In genomic region chr13:46778095-46778494, GRCh38 we compare ENCODE assay signal across 19 cellular contexts.
"Had no signal": no experiment of that assay in that cellular context is flagged by ENCODE, and none has a peak within 500 bp of the region (broad histone marks: within the 10 kb centered on the region; RNA-seq: fewer than 3 reads in every experiment).

No MANE protein-coding gene starts in this region.

- H3K27me3 Mint-ChIP-seq: activated CD4-positive, alpha-beta memory T cell treated with anti-CD3 and anti-CD28 coated beads for 36 hours; activated CD4-positive, alpha-beta T cell treated with anti-CD3 and anti-CD28 coated beads for 36 hours; activated naive CD8-positive, alpha-beta T cell treated with anti-CD3 and anti-CD28 coated beads, Interleukin-2, amount 10 ng/mL, durations not matched to agents 7 days and 5 days; activated T-helper 17 cell treated with anti-CD3 and anti-CD28 coated beads, Interleukin-2, amount 50 U/mL, for 72 hours had no signal

- H3K4me3 ChIP-seq: dorsolateral prefrontal cortex, lower lobe of right lung, spleen had no signal

- H3K27me3 ChIP-seq: dorsolateral prefrontal cortex, foreskin keratinocyte, spleen had no signal

- H3K27ac Mint-ChIP-seq: activated CD4-positive, alpha-beta memory T cell treated with anti-CD3 and anti-CD28 coated beads for 36 hours; activated CD4-positive, alpha-beta T cell treated with anti-CD3 and anti-CD28 coated beads for 36 hours; activated naive CD8-positive, alpha-beta T cell treated with anti-CD3 and anti-CD28 coated beads, Interleukin-2, amount 10 ng/mL, durations not matched to agents 7 days and 5 days; activated T-helper 17 cell treated with anti-CD3 and anti-CD28 coated beads, Interleukin-2, amount 50 U/mL, for 72 hours; nephron; T-helper 1 cell treated with Interleukin-12 subunit alpha and Interleukin-12 subunit beta and Interleukin-4 antibody, amounts not matched to agents 30 μg/mL and 1 μg/mL, for 36 hours had no signal

- H3K4me3 Mint-ChIP-seq: activated CD4-positive, alpha-beta memory T cell treated with anti-CD3 and anti-CD28 coated beads for 36 hours; activated CD4-positive, alpha-beta T cell treated with anti-CD3 and anti-CD28 coated beads for 36 hours; activated naive CD8-positive, alpha-beta T cell treated with anti-CD3 and anti-CD28 coated beads, Interleukin-2, amount 10 ng/mL, durations not matched to agents 7 days and 5 days; activated T-helper 17 cell treated with anti-CD3 and anti-CD28 coated beads, Interleukin-2, amount 50 U/mL, for 72 hours; nephron; T-helper 1 cell treated with Interleukin-12 subunit alpha and Interleukin-12 subunit beta and Interleukin-4 antibody, amounts not matched to agents 30 μg/mL and 1 μg/mL, for 36 hours had no signal

- H3K4me1 ChIP-seq: foreskin keratinocyte, lower lobe of right lung, spleen had no signal

- H3K4me1 Mint-ChIP-seq: activated CD4-positive, alpha-beta T cell treated with anti-CD3 and anti-CD28 coated beads for 36 hours had no signal

- H3K9me3 Mint-ChIP-seq: activated CD4-positive, alpha-beta memory T cell treated with anti-CD3 and anti-CD28 coated beads for 36 hours; activated naive CD8-positive, alpha-beta T cell treated with anti-CD3 and anti-CD28 coated beads, Interleukin-2, amount 10 ng/mL, durations not matched to agents 7 days and 5 days; activated T-helper 17 cell treated with anti-CD3 and anti-CD28 coated beads, Interleukin-2, amount 50 U/mL, for 72 hours; nephron; T-helper 1 cell treated with Interleukin-12 subunit alpha and Interleukin-12 subunit beta and Interleukin-4 antibody, amounts not matched to agents 30 μg/mL and 1 μg/mL, for 36 hours had no signal

- H3K9me3 ChIP-seq: lower lobe of right lung, spleen had no signal

- ATAC-seq: activated CD4-positive, alpha-beta T cell treated with anti-CD3 and anti-CD28 coated beads for 36 hours; activated T-helper 17 cell treated with anti-CD3 and anti-CD28 coated beads, Interleukin-2, amount 50 U/mL, for 72 hours; foreskin keratinocyte; lower lobe of right lung had no signal

- H3K27ac ChIP-seq: foreskin keratinocyte, lower lobe of right lung, spleen had no signal

- DNase-seq: activated CD4-positive, alpha-beta memory T cell treated with anti-CD3 and anti-CD28 coated beads for 36 hours; activated CD4-positive, alpha-beta T cell treated with anti-CD3 and anti-CD28 coated beads for 36 hours; activated naive CD4-positive, alpha-beta T cell treated with Interleukin-2 at 50 U/mL for 16 hours; activated naive CD8-positive, alpha-beta T cell treated with anti-CD3 and anti-CD28 coated beads, Interleukin-2, amount 10 ng/mL, durations not matched to agents 7 days and 5 days; activated T-cell treated with anti-CD3 and anti-CD28 coated beads for 4 hours; anterior cingulate cortex; dorsolateral prefrontal cortex; hypothalamus; islet precursor cell; lower lobe of right lung; SHP77 treated with DMSO at 0.1 percent for 48 hours; spleen; stimulated activated CD4-positive, alpha-beta T cell treated with anti-CD3 and anti-CD28 coated beads, Interleukin-4, amount 100 ng/mL, for 4 hours; stimulated activated naive CD4-positive, alpha-beta T cell; trophoblast cell had no signal
